8 cellular contexts compared by ENCODE assay signal in the genomic region with DNA sequence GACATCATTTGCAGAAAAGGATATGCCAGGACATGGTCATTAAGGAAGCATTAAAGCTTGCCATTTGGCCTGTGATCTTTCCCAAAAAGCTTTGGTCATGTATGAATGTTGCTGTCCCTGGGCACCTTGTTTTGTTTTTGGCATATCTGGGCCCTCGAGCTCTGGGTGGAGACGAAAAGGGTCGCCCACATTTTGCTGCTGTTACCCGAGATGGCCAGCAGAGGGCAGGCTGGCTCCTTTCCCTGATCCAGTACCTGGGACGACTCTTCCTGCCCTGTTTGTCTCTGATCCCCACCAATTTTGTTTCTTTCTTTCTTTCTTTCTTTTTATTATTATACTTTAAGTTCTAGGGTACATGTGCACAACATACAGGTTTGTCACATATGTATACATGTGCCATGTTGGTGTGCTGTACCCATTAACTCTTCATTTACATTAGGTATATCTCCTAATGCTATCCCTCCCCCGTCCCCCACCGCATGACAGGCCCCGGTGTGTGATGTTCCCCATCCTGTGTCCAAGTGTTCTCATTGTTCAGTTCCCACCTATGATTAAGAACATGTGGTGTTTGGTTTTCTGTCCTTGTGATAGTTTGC. TPM values are rescaled to one million over a fixed set of nuclear protein-coding genes. Genes with fewer than 3 reads are reported as not detected.
DNase-seq lines count a peak whose midpoint lies in the region; ATAC-seq and TF ChIP-seq lines count a peak whose summit lies in the region.
"Not testable (repeated sequence)": the region's sequence is repeated elsewhere in the genome, so short reads cannot be mapped to it uniquely, and the experiment has no call there.

No MANE protein-coding gene starts in this region.

- not testable (repeated sequence) for H3K4me1 ChIP-seq in adrenal gland (replicated peaks in 1 of 2); vagina

- not testable (repeated sequence) for H3K4me3 ChIP-seq in adrenal gland, vagina

- TF ChIP-seq CTCF in GM10266 (IDR thresholded peaks at IDR 0.05; ENCODE audit: control insufficient read depth, insufficient read depth, low read depth, missing control alignments), result peak; percentile 91
- TF ChIP-seq CTCF in adrenal gland (IDR thresholded peaks at IDR 0.05), result peak; percentile 58 to 88 (median 76)
- not testable (repeated sequence) for TF ChIP-seq CTCF in omental fat pad (IDR thresholded peaks at IDR 0.05)
- peak; percentile 33 to 51 (median 45) for TF ChIP-seq CTCF in vagina (IDR thresholded peaks at IDR 0.05)

- not testable (repeated sequence) for H3K36me3 ChIP-seq in adrenal gland (replicated peaks in 1 of 2); vagina

- WGBS in adrenal gland, 4 donors, result 30 to 35% (median 33%) methylated on average over 8 of the region's 8 CpGs

- peak; percentile 65 for ATAC-seq in HG02885 (IDR thresholded peaks at IDR 0.05; ENCODE audit: poor library complexity, unreplicated experiment)
- peak; percentile 73 for ATAC-seq in Right ventricle myocardium superior (ENCODE audit: poor library complexity)
- ATAC-seq in omental fat pad (ENCODE audit: low FRiP score), result peak; percentile 66

- not testable (repeated sequence) for H3K27me3 ChIP-seq in adrenal gland, vagina

- TF ChIP-seq POLR2A in adrenal gland (IDR thresholded peaks at IDR 0.05); vagina (IDR thresholded peaks at IDR 0.05): not testable (repeated sequence)

- not testable (repeated sequence) for H3K27ac ChIP-seq in adrenal gland, vagina

- not testable (repeated sequence) for H3K9me3 ChIP-seq in adrenal gland (replicated peaks in 1 of 3); vagina

- DNase-seq in GM10266 (ENCODE audit: extremely low spot score) (peak; percentile 68), NCI-H2107 (lab: John Stamatoyannopoulos, UW) (peak; percentile 32), T1000 (lab: John Stamatoyannopoulos, UW) (peak; percentile 100), adrenal gland (peak in 6 of 7 donors; percentile 37 to 68 (median 58)), Right ventricle myocardium superior (peak; percentile 64), vagina (ENCODE audit: extremely low spot score in 2 of 2) (peak in 1 of 2 donors; percentile 46)
- not testable (repeated sequence) for DNase-seq in omental fat pad (ENCODE audit: low spot score)

- intact Hi-C loops in adrenal gland (cut with DNase I); Right ventricle myocardium superior (cut with DNase I); vagina (cut with DNase I): not testable (repeated sequence)

RNA-seq across cellular contexts. Expression of a gene that starts 22.2 kb away (rescaled TPM):
- total RNA-seq in adrenal gland (10 to 100 TPM in 1 of 8 donors, 1 to 10 TPM in 7; 3.0 to 13.3 (median 5.2) TPM), Right ventricle myocardium superior (0.83 TPM), omental fat pad (10 to 100 TPM in 2 of 4 donors, 1 to 10 TPM in 2; 2.6 to 20.9 (median 9.3) TPM), vagina (3.9 TPM)
- 1 to 10 TPM; 1.2 to 3.7 (median 1.4) TPM for polyA plus RNA-seq in adrenal gland

RNA-seq across cellular contexts. Expression of a gene that starts 43.1 kb away (rescaled TPM):
- total RNA-seq in adrenal gland (100 to 1,000 TPM; 388 to 647 (median 567) TPM), Right ventricle myocardium superior (97.9 TPM), omental fat pad (100 to 1,000 TPM; 131 to 204 (median 172) TPM), vagina (51.1 TPM)
- 100 to 1,000 TPM in 1 of 3 donors, 10 to 100 TPM in 2; 44.3 to 591 (median 62.6) TPM for polyA plus RNA-seq in adrenal gland
